Comparison of ENCODE assay signal across 8 cellular contexts in genomic region chr7:121438017-121438955, GRCh38. TPM values are rescaled to one million over a fixed set of nuclear protein-coding genes. Genes with fewer than 3 reads are reported as not detected.
DNase-seq lines count a peak whose midpoint lies in the region; ATAC-seq and TF ChIP-seq lines count a peak whose summit lies in the region.
"Not testable (repeated sequence)": the region's sequence is repeated elsewhere in the genome, so short reads cannot be mapped to it uniquely, and the experiment has no call there.

No MANE protein-coding gene starts in this region.

- ATAC-seq in GM18870 (IDR thresholded peaks at IDR 0.05; ENCODE audit: unreplicated experiment) (peak; percentile 42), HG03342 (IDR thresholded peaks at IDR 0.05; ENCODE audit: unreplicated experiment) (peak; percentile 39), left colon (peak; percentile 69)

- intact Hi-C loops in dorsolateral prefrontal cortex (cut with DNase I); left colon (cut with DNase I, micrococcal nuclease): not testable (repeated sequence)

- not testable (repeated sequence) for H3K27me3 ChIP-seq in dorsolateral prefrontal cortex; smooth muscle cell (ENCODE audit: low read depth)

- DNase-seq in OCI-M1 (lab: John Stamatoyannopoulos, UW) (peak; percentile 83), dorsolateral prefrontal cortex (peak in 9 of 10 donors; percentile 24 to 55 (median 42)), left colon (peak; percentile 82 to 94)
- peak; percentile 24 to 35 for DNase-seq in activated CD8-positive, alpha-beta memory T cell treated with anti-CD3 and anti-CD28 coated beads for 4 hours (ENCODE audit: low read depth in 2 of 2)
- DNase-seq in smooth muscle cell (lab: John Stamatoyannopoulos, UW; ENCODE audit: unreplicated experiment) = not testable (repeated sequence)

- not testable (repeated sequence) for H3K79me2 ChIP-seq in smooth muscle cell (ENCODE audit: low read depth)

- not testable (repeated sequence) for H3K27ac ChIP-seq in dorsolateral prefrontal cortex; urinary bladder (ENCODE audit: low read depth)
- peak overlapping the region; percentile 86 for H3K27ac ChIP-seq in smooth muscle cell (ENCODE audit: low read depth)

- peak overlapping the region; percentile 45 for H3K9ac ChIP-seq in smooth muscle cell (ENCODE audit: low read depth)

- H3K4me3 ChIP-seq in dorsolateral prefrontal cortex (peak overlapping the region in 44 of 59 donors; percentile 5 to 52 (median 30)), smooth muscle cell (peak overlapping the region; percentile 41), urinary bladder (ENCODE audit: low read depth, low read length) (peak overlapping the region; percentile 9)

- peaks cover 18% of the 10 kb centered on the region for H3K4me1 ChIP-seq in smooth muscle cell (ENCODE audit: low read depth)
- not testable (repeated sequence) for H3K4me1 ChIP-seq in urinary bladder (ENCODE audit: insufficient read depth)

- TF ChIP-seq CTCF in dorsolateral prefrontal cortex (IDR thresholded peaks at IDR 0.05 in 54 of 56, conservative IDR thresholded peaks at IDR 0.05 in 2 of 56; ENCODE audit: low read depth in 1 of 56, partially characterized antibody in 56 of 56) = peak in 2 of 56 donors; percentile 5 to 15
- not testable (repeated sequence) for TF ChIP-seq CTCF in smooth muscle cell (IDR thresholded peaks at IDR 0.05; ENCODE audit: borderline replicate concordance, insufficient read depth, poor library complexity, severe bottlenecking)

- H3K9me3 ChIP-seq in smooth muscle cell (replicated peaks; ENCODE audit: low read depth) = not testable (repeated sequence)

- WGBS in smooth muscle cell (ENCODE audit: low lambda C conversion rate) = 0% methylated on average over 12 of the region's 12 CpGs
- WGBS in urinary bladder = 2% methylated on average over 12 of the region's 12 CpGs

- peak overlapping the region; percentile 40 for H2AFZ ChIP-seq in smooth muscle cell (ENCODE audit: low read depth)

- peaks cover 23% of the 10 kb centered on the region for H3F3A ChIP-seq in smooth muscle cell (ENCODE audit: low read depth)

- H3K36me3 ChIP-seq in smooth muscle cell (ENCODE audit: low read depth); urinary bladder (ENCODE audit: insufficient read depth): not testable (repeated sequence)

- peak overlapping the region; percentile 68 for H3K4me2 ChIP-seq in smooth muscle cell

- peaks cover 95% of the 10 kb centered on the region for H4K20me1 ChIP-seq in smooth muscle cell (ENCODE audit: low read depth)

RNA-seq across cellular contexts. Expression of gene FAM3C, which starts 42.2 kb away (rescaled TPM):
- total RNA-seq in dorsolateral prefrontal cortex (100 to 1,000 TPM in 65 of 120 experiments, 10 to 100 TPM in 55; 41.3 to 176 (median 104) TPM), left colon (10 to 100 TPM; 46.4 to 51.7 TPM), smooth muscle cell (101 and 126 TPM in 2 replicates), urinary bladder (108 TPM)
- polyA plus RNA-seq in smooth muscle cell (81.2 and 83.9 TPM in 2 replicates), urinary bladder (40.3 TPM)
